In the genomic region with DNA sequence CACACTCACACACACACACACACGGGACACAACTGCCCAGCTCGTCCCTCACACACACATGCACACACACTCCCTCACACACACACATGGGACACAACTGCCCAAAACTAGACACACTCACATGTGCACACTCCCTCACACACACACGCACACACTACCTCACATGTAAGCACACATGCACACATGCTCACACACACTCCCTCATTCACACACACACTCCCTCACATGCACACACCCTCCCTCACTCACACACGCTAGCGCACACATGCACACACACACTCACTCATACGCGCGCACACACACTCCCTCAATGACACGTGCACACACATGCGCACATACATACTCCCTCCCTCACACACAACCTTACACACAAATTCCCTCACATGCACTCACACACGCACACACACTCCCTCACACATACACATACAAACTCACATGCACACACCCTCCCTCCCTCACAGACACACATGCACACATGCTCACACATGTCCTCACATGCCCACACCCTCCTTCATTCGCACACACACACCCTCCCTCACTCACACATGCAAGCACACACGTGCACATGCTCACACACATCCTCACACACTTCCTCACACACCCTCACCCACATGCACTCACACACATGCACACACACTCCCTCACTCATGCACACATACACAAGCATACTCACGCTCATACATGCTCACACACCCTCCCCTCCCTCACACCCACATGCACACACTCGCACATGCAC, we compare ENCODE assay signal across 1 cellular context.
TF ChIP-seq lines count a peak whose summit lies in the region.

No MANE protein-coding gene starts in this region.

TF ChIP-seq in IMR-90, 13 proteins besides CTCF, POLR2A, EP300 and RAD21 (continued from another document):
- TF ChIP-seq, protein P1, sequence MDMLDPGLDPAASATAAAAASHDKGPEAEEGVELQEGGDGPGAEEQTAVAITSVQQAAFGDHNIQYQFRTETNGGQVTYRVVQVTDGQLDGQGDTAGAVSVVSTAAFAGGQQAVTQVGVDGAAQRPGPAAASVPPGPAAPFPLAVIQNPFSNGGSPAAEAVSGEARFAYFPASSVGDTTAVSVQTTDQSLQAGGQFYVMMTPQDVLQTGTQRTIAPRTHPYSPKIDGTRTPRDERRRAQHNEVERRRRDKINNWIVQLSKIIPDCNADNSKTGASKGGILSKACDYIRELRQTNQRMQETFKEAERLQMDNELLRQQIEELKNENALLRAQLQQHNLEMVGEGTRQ (IDR thresholded peaks at IDR 0.05; ENCODE audit: low read depth, low read length) = no peak
- no peak for TF ChIP-seq CHD1 (IDR thresholded peaks at IDR 0.05; ENCODE audit: low read depth, low read length)
- TF ChIP-seq FOS (IDR thresholded peaks at IDR 0.05; ENCODE audit: low read depth, low read length) = no peak
- no peak for TF ChIP-seq ELK1 (IDR thresholded peaks at IDR 0.05; ENCODE audit: borderline replicate concordance, low read depth, low read length)
- TF ChIP-seq MAFK (IDR thresholded peaks at IDR 0.05; ENCODE audit: low read depth, low read length) = no peak
- TF ChIP-seq MXI1 (IDR thresholded peaks at IDR 0.05; ENCODE audit: borderline replicate concordance, low read depth, low read length) = no peak
- no peak for TF ChIP-seq RFX5 (IDR thresholded peaks at IDR 0.05; ENCODE audit: low read depth, low read length)
- TF ChIP-seq MAZ (IDR thresholded peaks at IDR 0.05; ENCODE audit: borderline replicate concordance, low read depth, low read length) = no peak
- no peak for TF ChIP-seq RCOR1 (IDR thresholded peaks at IDR 0.05; ENCODE audit: insufficient replicate concordance, low read length)
- TF ChIP-seq SMC3 (IDR thresholded peaks at IDR 0.05; ENCODE audit: low read depth, low read length) = no peak
